ENCODE assay signal across 7 cellular contexts in the genomic region with DNA sequence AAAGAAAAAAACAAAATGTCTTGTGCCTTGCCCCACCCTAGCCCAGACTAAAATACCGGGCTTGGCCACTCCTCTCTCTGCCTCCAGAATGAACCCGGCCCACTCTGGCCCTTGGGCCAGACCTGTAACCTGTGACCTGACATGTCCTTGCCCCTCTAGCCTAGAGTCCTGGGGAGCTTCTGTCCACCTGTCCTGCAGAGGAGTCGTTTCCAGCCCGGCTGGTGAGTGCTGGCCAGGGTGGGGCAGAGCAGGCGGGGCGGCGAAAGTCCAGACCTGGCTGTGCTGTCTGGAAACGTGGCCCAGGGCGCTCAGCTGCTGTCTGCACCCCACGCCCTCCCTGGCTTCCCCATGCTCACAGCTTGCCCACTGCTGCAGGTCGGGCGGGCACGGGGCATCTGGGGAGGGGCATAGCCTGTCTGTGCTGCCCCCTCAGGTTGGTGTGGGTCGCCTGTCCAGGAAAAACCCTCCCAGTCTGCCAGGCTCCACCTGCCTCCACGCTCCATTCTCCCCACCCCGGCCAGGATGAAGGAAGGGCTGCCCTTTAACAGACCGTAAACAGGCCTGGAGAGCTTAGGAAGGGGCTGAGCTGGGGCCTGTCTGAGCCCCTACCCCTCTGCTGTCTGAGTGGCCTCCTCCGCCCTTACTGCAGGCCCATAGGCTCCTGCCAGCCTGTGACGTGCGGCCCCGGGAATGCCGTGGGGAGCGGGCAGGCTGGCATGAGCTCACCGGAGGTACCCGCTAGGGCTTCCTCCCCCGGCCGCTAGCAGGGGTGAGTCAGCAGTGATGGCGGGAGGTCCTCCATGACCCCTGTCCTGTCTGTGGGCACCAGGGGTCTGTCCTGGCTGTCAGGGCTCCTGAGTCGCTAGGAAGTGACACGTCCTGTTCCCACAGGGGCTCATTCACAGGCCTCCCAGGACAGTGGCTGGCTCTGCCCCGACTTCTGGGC. TPM values are rescaled to one million over a fixed set of nuclear protein-coding genes. Genes with fewer than 3 reads are reported as not detected.
DNase-seq lines count a peak whose midpoint lies in the region; ATAC-seq and TF ChIP-seq lines count a peak whose summit lies in the region.

No MANE protein-coding gene starts in this region.

- no peaks in the 10 kb centered on the region for H3K9me3 ChIP-seq in HEK293 (ENCODE audit: control insufficient read depth, insufficient read depth, low read depth, low read length)

- POLR2A ChIA-PET in HEK293 (lab: Yijun Ruan, JAX): interaction anchor here (1.0 to 15.0 kb wide), 7 partner anchors 7 to 38 kb away, joined by 3 to 202 read pairs (median 4); a partner anchor contains a TSS

- no peak for TF ChIP-seq CTCF in HEK293 (tag by site-specific recombination; IDR thresholded peaks at IDR 0.05)

- peaks cover 0 to 49% of the 10 kb centered on the region in 2 experiments; a peak in 1 of 3 replicates for H3K36me3 ChIP-seq in HEK293 (ENCODE audit: control insufficient read depth in 2 of 2, insufficient read depth in 1 of 2, low read length in 2 of 2)

- CTCF ChIA-PET in HEK293 (lab: Yijun Ruan, JAX): interaction anchor here (0.7 to 1.0 kb wide), 2 partner anchors 18 to 60 kb away, joined by 3 to 4 read pairs; no protein-coding TSS in a partner anchor

- no peaks in the 10 kb centered on the region; the same call in 1 of the 2 replicates for H3K4me1 ChIP-seq in HEK293 (ENCODE audit: control insufficient read depth, insufficient read depth, low read length)

- no peak for ATAC-seq in HG03442 (IDR thresholded peaks at IDR 0.05; ENCODE audit: unreplicated experiment)

- H3K4me3 ChIP-seq in HEK293 (ENCODE audit: low read depth, low read length): peak overlapping the region; percentile 9

- peak; percentile 64 for DNase-seq in activated CD8-positive, alpha-beta memory T cell treated with anti-CD3 and anti-CD28 coated beads, Interleukin-2, amount 50 U/mL, for 48 hours
- DNase-seq in foreskin melanocyte (peak; percentile 38), pulmonary artery endothelial cell (ENCODE audit: low read depth, low spot score) (peak; percentile 66), SIG-M5 (lab: John Stamatoyannopoulos, UW) (no peak)
- DNase-seq in stimulated activated CD4-positive, alpha-beta T cell treated with anti-CD3 and anti-CD28 coated beads, Interleukin-2, amount 100 ng/mL, for 48 hours: no peak

- no peak overlapping the region for H3K27ac ChIP-seq in HEK293 (ENCODE audit: extremely low read depth, low read depth, low read length)

TF ChIP-seq in HEK293, 187 proteins besides CTCF, POLR2A, EP300 and RAD21:
- TF ChIP-seq, protein P1, sequence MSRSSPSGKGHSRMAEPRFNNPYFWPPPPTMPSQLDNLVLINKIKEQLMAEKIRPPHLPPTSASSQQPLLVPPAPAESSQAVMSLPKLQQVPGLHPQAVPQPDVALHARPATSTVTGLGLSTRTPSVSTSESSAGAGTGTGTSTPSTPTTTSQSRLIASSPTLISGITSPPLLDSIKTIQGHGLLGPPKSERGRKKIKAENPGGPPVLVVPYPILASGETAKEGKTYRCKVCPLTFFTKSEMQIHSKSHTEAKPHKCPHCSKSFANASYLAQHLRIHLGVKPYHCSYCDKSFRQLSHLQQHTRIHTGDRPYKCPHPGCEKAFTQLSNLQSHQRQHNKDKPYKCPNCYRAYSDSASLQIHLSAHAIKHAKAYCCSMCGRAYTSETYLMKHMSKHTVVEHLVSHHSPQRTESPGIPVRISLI (tag by site-specific recombination; IDR thresholded peaks at IDR 0.05): 0 out of 2 replicates have a peak, but pooled peaks have one; percentile 44
- TF ChIP-seq ZNF707 (tag by site-specific recombination; IDR thresholded peaks at IDR 0.05) (no peak), ZNF585B (tag by site-specific recombination; IDR thresholded peaks at IDR 0.05) (no peak), ZFHX2 (tag by site-specific recombination; conservative IDR thresholded peaks at IDR 0.05) (peak; percentile 38; the same call in 1 of the 2 replicates), KLF8 (tag by site-specific recombination; IDR thresholded peaks at IDR 0.05) (peak; percentile 26), ZNF660 (tag by site-specific recombination; IDR thresholded peaks at IDR 0.05) (0 out of 2 replicates have a peak, but pooled peaks have one; percentile 35), ZIC2 (tag by site-specific recombination; IDR thresholded peaks at IDR 0.05) (peak; percentile 68; the same call in 1 of the 2 replicates), GLIS1 (tag by site-specific recombination; IDR thresholded peaks at IDR 0.05) (peak; percentile 25; the same call in 1 of the 2 replicates), BCL11A (tag by site-specific recombination; IDR thresholded peaks at IDR 0.05; ENCODE audit: low read depth) (0 out of 2 replicates have a peak, but pooled peaks have one; percentile 10), ZNF23 (tag by site-specific recombination; IDR thresholded peaks at IDR 0.05; ENCODE audit: borderline replicate concordance) (no peak), ZNF521 (tag by site-specific recombination; IDR thresholded peaks at IDR 0.05) (no peak), SP2 (tag by site-specific recombination; IDR thresholded peaks at IDR 0.05) (peak; percentile 37), ZBTB17 (tag by site-specific recombination; IDR thresholded peaks at IDR 0.05) (0 out of 2 replicates have a peak, but pooled peaks have one; percentile 1), BCL11B (tag by site-specific recombination; IDR thresholded peaks at IDR 0.05; ENCODE audit: low read depth) (0 out of 2 replicates have a peak, but pooled peaks have one; percentile 2), GLIS2 (tag by site-specific recombination; IDR thresholded peaks at IDR 0.05) (peak; percentile 76)
- TF ChIP-seq, protein P2, sequence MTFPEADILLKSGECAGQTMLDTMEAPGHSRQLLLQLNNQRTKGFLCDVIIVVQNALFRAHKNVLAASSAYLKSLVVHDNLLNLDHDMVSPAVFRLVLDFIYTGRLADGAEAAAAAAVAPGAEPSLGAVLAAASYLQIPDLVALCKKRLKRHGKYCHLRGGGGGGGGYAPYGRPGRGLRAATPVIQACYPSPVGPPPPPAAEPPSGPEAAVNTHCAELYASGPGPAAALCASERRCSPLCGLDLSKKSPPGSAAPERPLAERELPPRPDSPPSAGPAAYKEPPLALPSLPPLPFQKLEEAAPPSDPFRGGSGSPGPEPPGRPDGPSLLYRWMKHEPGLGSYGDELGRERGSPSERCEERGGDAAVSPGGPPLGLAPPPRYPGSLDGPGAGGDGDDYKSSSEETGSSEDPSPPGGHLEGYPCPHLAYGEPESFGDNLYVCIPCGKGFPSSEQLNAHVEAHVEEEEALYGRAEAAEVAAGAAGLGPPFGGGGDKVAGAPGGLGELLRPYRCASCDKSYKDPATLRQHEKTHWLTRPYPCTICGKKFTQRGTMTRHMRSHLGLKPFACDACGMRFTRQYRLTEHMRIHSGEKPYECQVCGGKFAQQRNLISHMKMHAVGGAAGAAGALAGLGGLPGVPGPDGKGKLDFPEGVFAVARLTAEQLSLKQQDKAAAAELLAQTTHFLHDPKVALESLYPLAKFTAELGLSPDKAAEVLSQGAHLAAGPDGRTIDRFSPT (tag by site-specific recombination; IDR thresholded peaks at IDR 0.05): peak; percentile 81

RNA-seq across cellular contexts. Expression of a gene that starts 1.9 kb away (rescaled TPM):
- total RNA-seq in pulmonary artery endothelial cell: 578 and 647 TPM in 2 replicates

RNA-seq across cellular contexts. Expression of a gene that starts 6.9 kb away (rescaled TPM):
- 4.1 and 4.3 TPM in 2 replicates for total RNA-seq in pulmonary artery endothelial cell

RNA-seq across cellular contexts. Expression of a gene that starts 7.7 kb away (rescaled TPM):
- total RNA-seq in pulmonary artery endothelial cell: 163 and 227 TPM in 2 replicates

RNA-seq across cellular contexts. Expression of a gene that starts 8.0 kb away (rescaled TPM):
- total RNA-seq in pulmonary artery endothelial cell: 103 and 115 TPM in 2 replicates

RNA-seq across cellular contexts. Expression of a gene that starts 15.9 kb away (rescaled TPM):
- total RNA-seq in pulmonary artery endothelial cell: 21.5 and 22.4 TPM in 2 replicates

Comparison
In these comparisons a context has a peak if more than half of its experiments do, and no peak if none do; other contexts are left out.
1. DNase-seq: peak in activated CD8-positive, alpha-beta memory T cell treated with anti-CD3 and anti-CD28 coated beads, Interleukin-2, amount 50 U/mL, for 48 hours (single experiment), foreskin melanocyte (single experiment) and pulmonary artery endothelial cell (single experiment); none in SIG-M5 (single experiment) and stimulated activated CD4-positive, alpha-beta T cell treated with anti-CD3 and anti-CD28 coated beads, Interleukin-2, amount 100 ng/mL, for 48 hours (0 of 2).